Comparison of ENCODE assay signal across 1 cellular context in the genomic region with DNA sequence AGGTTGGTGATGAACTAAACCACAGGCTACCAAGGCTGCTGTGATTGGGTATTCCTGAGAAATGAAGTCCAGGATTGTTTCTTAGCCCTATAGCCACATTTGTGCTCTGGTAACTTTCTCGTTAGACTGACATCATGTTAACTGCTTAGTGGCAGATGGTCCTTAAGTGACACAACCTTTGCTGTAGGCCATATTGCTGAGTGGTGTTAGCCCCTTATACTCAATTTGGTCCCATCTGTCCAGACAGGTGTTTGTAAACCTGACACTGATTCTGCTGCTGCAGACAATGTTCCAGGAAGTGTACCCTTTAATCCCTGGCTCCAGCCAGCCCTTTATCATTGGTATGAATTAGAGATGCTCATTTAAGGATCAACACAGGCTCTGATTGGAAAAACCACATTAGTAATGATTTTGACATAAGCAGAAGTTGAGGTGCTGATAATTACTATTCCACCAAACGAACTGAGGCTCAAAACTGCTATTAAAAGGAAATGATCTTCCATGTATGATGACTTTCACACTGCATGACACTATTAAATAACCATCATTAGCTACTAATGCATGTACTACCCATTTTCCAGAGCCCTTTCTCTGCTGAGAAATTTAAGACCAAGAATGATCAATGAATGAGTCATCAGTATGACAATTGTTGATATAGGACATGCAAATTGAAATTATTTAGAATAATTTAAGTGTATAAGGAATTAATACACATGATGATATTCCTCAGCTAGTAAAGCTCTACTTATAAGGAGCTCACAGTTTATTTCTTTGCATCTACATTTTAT.
A peak's percentile ranks its signal among the peaks of the same experiment; 100 is the strongest.
TF ChIP-seq lines count a peak whose summit lies in the region.

No MANE protein-coding gene starts in this region.

TF ChIP-seq in WTC11, 78 proteins besides CTCF, POLR2A, EP300 and RAD21 (continued from another document):
- TF ChIP-seq NR3C1 (CRISPR knock-in tag; conservative IDR thresholded peaks at IDR 0.05; ENCODE audit: low read depth) (0 out of 2 replicates have a peak, but pooled peaks have one; percentile 49), ZNF671 (CRISPR knock-in tag; IDR thresholded peaks at IDR 0.05) (peak; percentile 93), MXD4 (CRISPR knock-in tag; IDR thresholded peaks at IDR 0.05; ENCODE audit: borderline replicate concordance) (no peak)
